ENCODE assay signal across 8 cellular contexts in genomic region chr1:8878448-8879347, GRCh38. TPM values are rescaled to one million over a fixed set of nuclear protein-coding genes. Genes with fewer than 3 reads are reported as not detected.
DNase-seq lines count a peak whose midpoint lies in the region; ATAC-seq and TF ChIP-seq lines count a peak whose summit lies in the region.

Gene ENO1, minus strand, starts transcription at chr1:8878686. Its CDS starts 3,778 bp downstream, at chr1:8874908.

- POLR2A ChIA-PET in BJ (lab: Charles Lee), result interaction anchor here (0.6 to 0.7 kb wide), 3 partner anchors 27 to 1138 kb away, joined by 3 to 4 read pairs (median 3); no protein-coding TSS in a partner anchor

- CTCF ChIA-PET in BJ (lab: Yijun Ruan, JAX), result interaction anchor here (0.7 to 1.6 kb wide), 2 partner anchors 38 to 109 kb away, joined by 3 to 5 read pairs; no protein-coding TSS in a partner anchor

- DNase-seq in BJ (ENCODE audit: low read depth), result peak; percentile 84
- peak; percentile 91 for DNase-seq in GM19238 (ENCODE audit: insufficient read length, low spot score)
- DNase-seq in NCI-H524 (lab: John Stamatoyannopoulos, UW), result peak; percentile 92 to 95
- DNase-seq in activated CD4-positive, alpha-beta T cell treated with anti-CD3 and anti-CD28 coated beads for 48 hours, result peak; percentile 100
- peak; percentile 96 to 98 for DNase-seq in left colon
- peak; percentile 98 to 100 for DNase-seq in stimulated activated CD4-positive, alpha-beta T cell treated with anti-CD3 and anti-CD28 coated beads, Interleukin-1b, Interleukin-23, amount 100 ng/mL, for 4 hours (ENCODE audit: low read depth in 2 of 2)

- peak; percentile 81 for ATAC-seq in HG03439 (IDR thresholded peaks at IDR 0.05; ENCODE audit: unreplicated experiment)
- peak; percentile 84 for ATAC-seq in left colon

- intact Hi-C loops in left colon (cut with DNase I, micrococcal nuclease), result no loop called here

- H3K27me3 ChIP-seq in BJ (ENCODE audit: control insufficient read depth, insufficient read depth, low read length), result no peaks in the 10 kb centered on the region

- peaks cover 9% of the 10 kb centered on the region for H3K36me3 ChIP-seq in BJ (ENCODE audit: control insufficient read depth, insufficient read depth, low read length)

- no peak for TF ChIP-seq CTCF in BJ (IDR thresholded peaks at IDR 0.05; ENCODE audit: insufficient read depth, low read depth, low read length)

- peak within 1 kb of the TSS; percentile 94 for H3K27ac ChIP-seq in cingulate gyrus (ENCODE audit: low read depth, low read length)

- peak within 1 kb of the TSS; percentile 94 for H3K4me3 ChIP-seq in BJ (ENCODE audit: low read depth, low read length)

RNA-seq across cellular contexts. Expression of gene ENO1, which starts in this region (rescaled TPM):
- 1,727 and 2,253 TPM in 2 replicates for polyA plus RNA-seq in BJ (2011; rRNA removed)
- 897 and 1,451 TPM in 2 replicates for polyA minus RNA-seq in BJ (2011; rRNA and poly(A)+ RNA removed)
- 100 to 1,000 TPM; 484 to 601 TPM for total RNA-seq in left colon

Comparison
In these comparisons a context has a peak if more than half of its experiments do, and no peak if none do; other contexts are left out.
1. Peak in every context shown above with its lines: DNase-seq, ATAC-seq, H3K4me3 ChIP-seq and H3K27ac ChIP-seq.